Comparison of ENCODE assay signal across 1 cellular context in the genomic region with DNA sequence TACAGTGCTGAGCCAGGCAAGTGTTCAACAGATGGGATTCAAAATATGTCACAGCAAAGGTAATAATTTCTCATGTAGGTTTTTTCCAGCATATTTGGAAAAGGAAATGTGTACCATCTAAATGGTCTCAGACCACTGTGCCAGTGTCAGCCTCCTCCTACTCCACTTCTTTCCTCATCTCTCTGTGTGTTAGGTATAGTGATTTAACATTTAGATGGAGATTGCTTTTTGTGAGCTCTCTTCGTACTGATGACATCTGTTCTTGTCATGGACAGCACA.
TF ChIP-seq lines count a peak whose summit lies in the region.

No MANE protein-coding gene starts in this region.

TF ChIP-seq in HepG2, 621 proteins besides CTCF, POLR2A, EP300 and RAD21 (continued from another document):
- TF ChIP-seq, protein P1, sequence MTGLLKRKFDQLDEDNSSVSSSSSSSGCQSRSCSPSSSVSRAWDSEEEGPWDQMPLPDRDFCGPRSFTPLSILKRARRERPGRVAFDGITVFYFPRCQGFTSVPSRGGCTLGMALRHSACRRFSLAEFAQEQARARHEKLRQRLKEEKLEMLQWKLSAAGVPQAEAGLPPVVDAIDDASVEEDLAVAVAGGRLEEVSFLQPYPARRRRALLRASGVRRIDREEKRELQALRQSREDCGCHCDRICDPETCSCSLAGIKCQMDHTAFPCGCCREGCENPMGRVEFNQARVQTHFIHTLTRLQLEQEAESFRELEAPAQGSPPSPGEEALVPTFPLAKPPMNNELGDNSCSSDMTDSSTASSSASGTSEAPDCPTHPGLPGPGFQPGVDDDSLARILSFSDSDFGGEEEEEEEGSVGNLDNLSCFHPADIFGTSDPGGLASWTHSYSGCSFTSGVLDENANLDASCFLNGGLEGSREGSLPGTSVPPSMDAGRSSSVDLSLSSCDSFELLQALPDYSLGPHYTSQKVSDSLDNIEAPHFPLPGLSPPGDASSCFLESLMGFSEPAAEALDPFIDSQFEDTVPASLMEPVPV (CRISPR knock-in tag; IDR thresholded peaks at IDR 0.05), result no peak
